ENCODE assay signal across 8 cellular contexts in the genomic region with DNA sequence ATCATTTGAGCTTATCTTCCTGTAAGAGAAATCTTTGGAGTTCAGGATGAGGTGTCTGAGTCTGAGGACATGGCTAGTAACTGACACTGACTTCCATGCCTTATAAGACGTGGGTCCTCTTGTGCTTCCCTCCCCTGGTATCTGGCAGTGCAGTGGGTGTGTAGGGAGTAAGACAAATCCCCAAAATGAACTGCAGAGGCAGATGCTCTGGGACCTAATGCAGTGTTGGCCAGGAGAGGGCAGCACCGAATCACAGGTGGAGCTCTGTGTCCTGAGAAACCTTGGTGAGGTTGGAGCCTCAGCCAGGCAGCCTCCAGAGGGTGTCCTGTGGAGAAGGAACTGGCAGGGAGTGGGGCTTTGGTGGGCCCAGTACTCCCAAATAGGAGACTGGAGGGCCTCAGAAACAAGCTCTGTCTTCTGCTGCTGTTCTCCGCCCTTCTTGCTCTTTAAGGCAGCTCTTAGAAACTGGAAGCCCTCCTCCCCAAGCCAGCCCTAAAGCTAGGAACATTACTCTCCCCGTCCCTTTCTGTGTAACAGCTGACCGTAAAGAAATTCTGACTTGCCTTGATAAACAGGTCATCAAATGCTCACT.
DNase-seq lines count a peak whose midpoint lies in the region; ATAC-seq, FAIRE-seq and TF ChIP-seq lines count a peak whose summit lies in the region.
"Not testable (repeated sequence)": the region's sequence is repeated elsewhere in the genome, so short reads cannot be mapped to it uniquely, and the experiment has no call there.

No MANE protein-coding gene starts in this region.

- H3K79me2 ChIP-seq in SK-N-SH (ENCODE audit: insufficient read depth): not testable (repeated sequence)

- CTCF ChIA-PET in SK-N-SH (lab: Yijun Ruan, JAX): interaction anchor here (0.6 to 1.7 kb wide), 5 partner anchors 18 to 1212 kb away, joined by 3 to 9 read pairs (median 4); no protein-coding TSS in a partner anchor

- TF ChIP-seq RAD21 in SK-N-SH (IDR thresholded peaks at IDR 0.05; ENCODE audit: low read length): not testable (repeated sequence)

- ATAC-seq in GM18498 (IDR thresholded peaks at IDR 0.05; ENCODE audit: unreplicated experiment): peak; percentile 51
- peak; percentile 66 for ATAC-seq in GM21367 (IDR thresholded peaks at IDR 0.05; ENCODE audit: unreplicated experiment)
- peak; percentile 51 for ATAC-seq in HG02623 (IDR thresholded peaks at IDR 0.05; ENCODE audit: unreplicated experiment)
- peak; percentile 75 for ATAC-seq in HG03342 (IDR thresholded peaks at IDR 0.05; ENCODE audit: unreplicated experiment)
- ATAC-seq in lung (ENCODE audit: insufficient read depth, low FRiP score): peak; percentile 44

- TF ChIP-seq EP300 in SK-N-SH (IDR thresholded peaks at IDR 0.05; ENCODE audit: borderline replicate concordance in 1 of 2, low read depth in 1 of 2, low read length in 1 of 2): not testable (repeated sequence)

- H3K9ac ChIP-seq in SK-N-SH: not testable (repeated sequence)

- not testable (repeated sequence) for H4K20me1 ChIP-seq in SK-N-SH (ENCODE audit: insufficient read depth)

- H3K27ac Mint-ChIP-seq in endothelial cell (ENCODE audit: unreplicated experiment): not testable (repeated sequence)

- POLR2A ChIA-PET in SK-N-SH (lab: Yijun Ruan, JAX): not testable (repeated sequence)

- not testable (repeated sequence) for H3K36me3 Mint-ChIP-seq in endothelial cell (ENCODE audit: low read depth, unreplicated experiment)

- H3K27me3 ChIP-seq in SK-N-SH (ENCODE audit: insufficient read depth); lung (ENCODE audit: control insufficient read depth, insufficient read depth): not testable (repeated sequence)

- not testable (repeated sequence) for H3K9me2 ChIP-seq in SK-N-SH

- H2AFZ ChIP-seq in SK-N-SH (ENCODE audit: low read depth): not testable (repeated sequence)

- not testable (repeated sequence) for H3K9me3 ChIP-seq in SK-N-SH; lung (ENCODE audit: control insufficient read depth in 2 of 2, insufficient read depth in 1 of 2, low read length in 1 of 2)

- H3K4me1 Mint-ChIP-seq in endothelial cell (ENCODE audit: unreplicated experiment): not testable (repeated sequence)

- not testable (repeated sequence) for H3K27ac ChIP-seq in SK-N-SH (ENCODE audit: low read depth in 2 of 2, low read length in 1 of 2); lung (ENCODE audit: low read depth in 1 of 2, low read length in 1 of 2)

- H3F3A ChIP-seq in SK-N-SH (replicated peaks; ENCODE audit: insufficient read depth): not testable (repeated sequence)

- H3K4me1 ChIP-seq in SK-N-SH (ENCODE audit: control insufficient read depth in 1 of 2, insufficient read depth in 2 of 2, low read depth in 1 of 2, low read length in 1 of 2); lung (ENCODE audit: control insufficient read depth in 2 of 2, insufficient read depth in 2 of 2, low read length in 2 of 2): not testable (repeated sequence)

- not testable (repeated sequence) for DNase-seq in SK-N-SH; endothelial cell (ENCODE audit: low spot score); lung (ENCODE audit: low spot score); urothelium cell line (ENCODE audit: low spot score)

- TF ChIP-seq CTCF in SK-N-SH (IDR thresholded peaks at IDR 0.05) (peak; percentile 46), endothelial cell (IDR thresholded peaks at IDR 0.05; ENCODE audit: unreplicated experiment) (peak; percentile 32)
- TF ChIP-seq CTCF in lung (IDR thresholded peaks at IDR 0.05; ENCODE audit: control extremely low read depth, extremely low read depth): not testable (repeated sequence)

- not testable (repeated sequence) for H3K36me3 ChIP-seq in SK-N-SH (replicated peaks in 1 of 2; ENCODE audit: control insufficient read depth in 1 of 2, insufficient read depth in 2 of 2, low read length in 1 of 2); lung (ENCODE audit: control insufficient read depth in 2 of 2, insufficient read depth in 2 of 2, low read length in 2 of 2)

- not testable (repeated sequence) for H3K4me3 ChIP-seq in SK-N-SH (ENCODE audit: low read depth in 2 of 2, low read length in 1 of 2); lung

- H3K4me3 Mint-ChIP-seq in endothelial cell (ENCODE audit: unreplicated experiment): not testable (repeated sequence)

- H3K4me2 ChIP-seq in SK-N-SH: not testable (repeated sequence)

- 17% methylated on average over 3 of the region's 5 CpGs for WGBS in SK-N-SH (ENCODE audit: low lambda C conversion rate)
- WGBS in lung, 2 donors: 75 to 82% methylated on average over 4 of the region's 5 CpGs

- not testable (repeated sequence) for H3K9me3 Mint-ChIP-seq in endothelial cell (ENCODE audit: unreplicated experiment)

- FAIRE-seq in urothelium cell line (lab: Jason Lieb, UNC): peak; percentile 90

- not testable (repeated sequence) for H3K27me3 Mint-ChIP-seq in endothelial cell (ENCODE audit: unreplicated experiment)
